ENCODE assay signal across 8 cellular contexts in the genomic region with DNA sequence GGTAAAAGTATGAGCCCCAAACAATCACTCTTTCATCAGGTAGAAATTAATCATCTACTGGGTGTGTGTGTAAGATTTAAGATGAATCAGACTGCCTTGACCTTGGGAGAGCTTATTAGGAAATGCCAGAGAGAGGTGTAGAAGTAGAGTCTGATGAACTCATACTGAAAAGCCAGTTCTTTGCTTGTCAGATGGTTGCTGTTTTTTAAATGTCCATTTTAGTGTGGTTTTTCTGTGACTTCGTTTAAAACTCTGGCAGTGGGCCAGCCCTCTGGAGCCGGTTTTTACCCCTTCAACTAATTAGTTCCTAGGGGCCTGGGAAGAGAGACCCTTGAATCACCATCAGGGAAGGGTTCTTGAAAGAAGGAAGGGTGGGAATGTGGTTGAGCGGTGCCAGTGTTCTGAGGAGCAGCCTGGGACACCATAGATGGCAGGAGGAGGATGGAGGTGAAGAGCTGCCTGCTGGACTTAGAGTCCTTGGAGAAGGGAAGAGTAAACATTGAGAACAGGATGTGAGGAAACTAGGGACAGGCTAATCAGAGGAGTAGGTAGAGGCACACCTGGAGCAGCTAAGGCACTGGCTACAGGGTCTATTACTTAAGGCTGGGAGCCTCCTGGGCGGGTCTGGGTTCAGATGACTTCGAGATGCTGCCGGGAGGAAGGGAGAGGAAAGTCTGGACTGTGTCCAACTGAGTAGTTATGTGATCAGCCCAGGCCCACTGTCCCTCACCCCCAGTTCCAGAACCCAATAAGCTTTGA.
A peak's percentile ranks its signal among the peaks of the same experiment; 100 is the strongest.
DNase-seq lines count a peak whose midpoint lies in the region; ATAC-seq, FAIRE-seq and TF ChIP-seq lines count a peak whose summit lies in the region.

No MANE protein-coding gene starts in this region.

- H3K79me2 ChIP-seq in HepG2 (ENCODE audit: insufficient read depth, low read length), result peaks cover 58% of the 10 kb centered on the region

- peak overlapping the region; percentile 97 for H3K4me2 ChIP-seq in HepG2 (ENCODE audit: low read depth, low read length)

- H3K4me1 ChIP-seq in ascending aorta, result peaks cover 33 to 67% of the 10 kb centered on the region in 2 donors
- H3K4me1 ChIP-seq in HepG2 (ENCODE audit: insufficient read depth, low read length), result peaks cover 69% of the 10 kb centered on the region
- H3K4me1 ChIP-seq in transverse colon, result peaks cover 50 to 81% (median 79%) of the 10 kb centered on the region in 4 donors

- FAIRE-seq in HepG2 (lab: Jason Lieb, UNC), result no peak

- CTCF ChIA-PET in HepG2 (lab: Yijun Ruan, JAX; ENCODE audit: low intra/inter-chr PET ratio, low total read pairs), result no interaction called here

- no TSS peak for BruUV-seq in HepG2 (replicated peaks; lab: Mats Ljungman, UMichigan)

- H3K36me3 ChIP-seq in ascending aorta, result no peaks in the 10 kb centered on the region
- H3K36me3 ChIP-seq in HepG2 (replicated peaks in 1 of 2; ENCODE audit: control insufficient read depth in 1 of 2, insufficient read depth in 2 of 2, low read length in 2 of 2), result peaks cover 0 to 4% of the 10 kb centered on the region in 2 experiments; a peak in 1 of 5 replicates
- no peaks in the 10 kb centered on the region for H3K36me3 ChIP-seq in transverse colon

- TF ChIP-seq CTCF in ascending aorta (IDR thresholded peaks at IDR 0.05) (no peak), HepG2 (CRISPR knock-in tag; IDR thresholded peaks at IDR 0.05) (no peak), transverse colon (IDR thresholded peaks at IDR 0.05) (no peak)

- no peak; a peak in 1 of 4 replicates for TF ChIP-seq POLR2A in HepG2 (IDR thresholded peaks at IDR 0.05; ENCODE audit: insufficient read depth in 1 of 2, low read depth in 2 of 2, low read length in 2 of 2)
- TF ChIP-seq POLR2A in transverse colon (IDR thresholded peaks at IDR 0.05), result peak; percentile 29

- WGBS in HepG2 (ENCODE audit: low lambda C conversion rate), result 29% methylated on average over 6 of the region's 6 CpGs
- WGBS in transverse colon (ENCODE audit: low coverage in 1 of 2), 2 donors, result 11 to 20% methylated on average over 3 to 6 of the region's 6 CpGs

- intact Hi-C loops in ascending aorta (cut with DNase I), result loop anchor here (2.0 to 10.0 kb wide), 5 partner anchors 21 to 191 kb away; no protein-coding TSS in a partner anchor
- intact Hi-C loops in HepG2 (cut with micrococcal nuclease; ENCODE audit: unreplicated experiment), result loop anchor here (1.0 kb wide), 1 partner anchor 22 kb away; no protein-coding TSS in a partner anchor
- intact Hi-C loops in transverse colon (cut with DNase I; ENCODE audit: low total_unique reads), result no loop called here

- in situ Hi-C loops in HepG2 (cut with HindIII; ENCODE audit: extremely low pct_ligation_motif_present, low pct_unique_long_range_greater_than_20kb), result no loop called here
- in situ Hi-C loops in transverse colon (cut with MboI; ENCODE audit: low pct_ligation_motif_present in 1 of 4, low pct_unique_long_range_greater_than_20kb in 1 of 4, low sequenced_read_pairs in 3 of 4), result no loop called here

- H2AFZ ChIP-seq in HepG2 (ENCODE audit: low read length), result no peak overlapping the region

- TF ChIP-seq EP300 in HepG2 (IDR thresholded peaks at IDR 0.05; ENCODE audit: low read depth in 2 of 2, low read length in 2 of 2), result no peak
- TF ChIP-seq EP300 in HepG2 (CRISPR knock-in tag; IDR thresholded peaks at IDR 0.05; ENCODE audit: borderline replicate concordance), result no peak
- no peak for TF ChIP-seq EP300 in transverse colon (IDR thresholded peaks at IDR 0.05; ENCODE audit: low read depth)

- H3K9me3 ChIP-seq in ascending aorta, result no peaks in the 10 kb centered on the region
- H3K9me3 ChIP-seq in HepG2 (ENCODE audit: low read length), result no peaks in the 10 kb centered on the region
- no peaks in the 10 kb centered on the region for H3K9me3 ChIP-seq in transverse colon

- no peaks in the 10 kb centered on the region for H3K27me3 ChIP-seq in ascending aorta
- no peaks in the 10 kb centered on the region; a peak in 1 of 5 replicates for H3K27me3 ChIP-seq in HepG2 (ENCODE audit: control insufficient read depth in 1 of 2, insufficient read depth in 2 of 2, low read length in 2 of 2)
- H3K27me3 ChIP-seq in transverse colon, result no peaks in the 10 kb centered on the region

- peak overlapping the region; percentile 93 for H3K9ac ChIP-seq in HepG2 (ENCODE audit: insufficient read depth, low read depth, low read length)

- peak; percentile 54 for DNase-seq in NCI-H510A treated with DMSO at 0.1 percent for 48 hours (lab: John Stamatoyannopoulos, UW)
- DNase-seq in NCI-H510A (lab: John Stamatoyannopoulos, UW), result no peak
- DNase-seq in NCI-H2029 (lab: John Stamatoyannopoulos, UW), result peak; percentile 49
- DNase-seq in ascending aorta (ENCODE audit: low spot score in 2 of 2), result peak in 1 of 2 donors; percentile 68
- DNase-seq in HepG2 (ENCODE audit: low spot score), result peak; percentile 64
- peak; percentile 43 for DNase-seq in transverse colon
- DNase-seq in NCI-H1048 (lab: John Stamatoyannopoulos, UW), result no peak

- no peak for ATAC-seq in HepG2
- ATAC-seq in GM21367 (IDR thresholded peaks at IDR 0.05; ENCODE audit: unreplicated experiment), result no peak

- TF ChIP-seq RAD21 in HepG2 (CRISPR knock-in tag; IDR thresholded peaks at IDR 0.05), result no peak

- peaks cover 37% of the 10 kb centered on the region; the same call in 1 of the 2 replicates for H4K20me1 ChIP-seq in HepG2 (ENCODE audit: insufficient read depth, low read length)

- H3K4me3 ChIP-seq in ascending aorta, result peak overlapping the region; percentile 78 to 86
- peak overlapping the region; percentile 86 to 92 (median 88) for H3K4me3 ChIP-seq in HepG2 (replicated peaks in 1 of 3; ENCODE audit: insufficient read depth in 1 of 3, low read depth in 2 of 3, low read length in 3 of 3)
- peak overlapping the region; percentile 75 to 98 (median 94) for H3K4me3 ChIP-seq in transverse colon

- POLR2A ChIA-PET in HepG2 (lab: Yijun Ruan, JAX), result interaction anchor here (0.8 to 1.4 kb wide), 8 partner anchors 10 to 102 kb away, joined by 3 to 11 read pairs (median 4); no protein-coding TSS in a partner anchor

- H3K27ac ChIP-seq in ascending aorta (peak overlapping the region; percentile 97 to 99), HepG2 (ENCODE audit: extremely low read length, insufficient read depth, low read length) (peak overlapping the region; percentile 67), transverse colon (peak overlapping the region; percentile 97 to 100 (median 98))

TF ChIP-seq in HepG2, 621 proteins besides CTCF, POLR2A, EP300 and RAD21 (continues in another document):
- TF ChIP-seq, protein P1, sequence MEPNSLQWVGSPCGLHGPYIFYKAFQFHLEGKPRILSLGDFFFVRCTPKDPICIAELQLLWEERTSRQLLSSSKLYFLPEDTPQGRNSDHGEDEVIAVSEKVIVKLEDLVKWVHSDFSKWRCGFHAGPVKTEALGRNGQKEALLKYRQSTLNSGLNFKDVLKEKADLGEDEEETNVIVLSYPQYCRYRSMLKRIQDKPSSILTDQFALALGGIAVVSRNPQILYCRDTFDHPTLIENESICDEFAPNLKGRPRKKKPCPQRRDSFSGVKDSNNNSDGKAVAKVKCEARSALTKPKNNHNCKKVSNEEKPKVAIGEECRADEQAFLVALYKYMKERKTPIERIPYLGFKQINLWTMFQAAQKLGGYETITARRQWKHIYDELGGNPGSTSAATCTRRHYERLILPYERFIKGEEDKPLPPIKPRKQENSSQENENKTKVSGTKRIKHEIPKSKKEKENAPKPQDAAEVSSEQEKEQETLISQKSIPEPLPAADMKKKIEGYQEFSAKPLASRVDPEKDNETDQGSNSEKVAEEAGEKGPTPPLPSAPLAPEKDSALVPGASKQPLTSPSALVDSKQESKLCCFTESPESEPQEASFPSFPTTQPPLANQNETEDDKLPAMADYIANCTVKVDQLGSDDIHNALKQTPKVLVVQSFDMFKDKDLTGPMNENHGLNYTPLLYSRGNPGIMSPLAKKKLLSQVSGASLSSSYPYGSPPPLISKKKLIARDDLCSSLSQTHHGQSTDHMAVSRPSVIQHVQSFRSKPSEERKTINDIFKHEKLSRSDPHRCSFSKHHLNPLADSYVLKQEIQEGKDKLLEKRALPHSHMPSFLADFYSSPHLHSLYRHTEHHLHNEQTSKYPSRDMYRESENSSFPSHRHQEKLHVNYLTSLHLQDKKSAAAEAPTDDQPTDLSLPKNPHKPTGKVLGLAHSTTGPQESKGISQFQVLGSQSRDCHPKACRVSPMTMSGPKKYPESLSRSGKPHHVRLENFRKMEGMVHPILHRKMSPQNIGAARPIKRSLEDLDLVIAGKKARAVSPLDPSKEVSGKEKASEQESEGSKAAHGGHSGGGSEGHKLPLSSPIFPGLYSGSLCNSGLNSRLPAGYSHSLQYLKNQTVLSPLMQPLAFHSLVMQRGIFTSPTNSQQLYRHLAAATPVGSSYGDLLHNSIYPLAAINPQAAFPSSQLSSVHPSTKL (CRISPR knock-in tag; IDR thresholded peaks at IDR 0.05), result peak; percentile 20; the same call in 1 of the 2 replicates
- TF ChIP-seq ATF3 (CRISPR knock-in tag; IDR thresholded peaks at IDR 0.05) (no peak), ETV5 (CRISPR knock-in tag; IDR thresholded peaks at IDR 0.05; ENCODE audit: borderline replicate concordance) (peak; percentile 45; the same call in 1 of the 2 replicates), SMARCE1 (IDR thresholded peaks at IDR 0.05; ENCODE audit: borderline replicate concordance) (no peak), NFIC (IDR thresholded peaks at IDR 0.05; ENCODE audit: low read length) (no peak), ZNF17 (CRISPR knock-in tag; IDR thresholded peaks at IDR 0.05) (no peak), RORA (CRISPR knock-in tag; IDR thresholded peaks at IDR 0.05) (no peak), POGZ (CRISPR knock-in tag; IDR thresholded peaks at IDR 0.05) (no peak), DMAP1 (CRISPR knock-in tag; IDR thresholded peaks at IDR 0.05) (no peak), HNRNPUL1 (IDR thresholded peaks at IDR 0.05; ENCODE audit: low read depth, low read length) (no peak), SAP130 (CRISPR knock-in tag; IDR thresholded peaks at IDR 0.05; ENCODE audit: low read depth) (0 out of 2 replicates have a peak, but pooled peaks have one; percentile 16), FOXA3 (CRISPR knock-in tag; IDR thresholded peaks at IDR 0.05) (peak; percentile 34)

Comparison
In these comparisons a context has a peak if more than half of its experiments do, and no peak if none do; other contexts are left out.
1. DNase-seq: peak in NCI-H510A treated with DMSO at 0.1 percent for 48 hours (single experiment), NCI-H2029 (single experiment), HepG2 (single experiment) and transverse colon (single experiment); none in NCI-H510A (single experiment) and NCI-H1048 (single experiment).
2. Peak in every context shown above with its lines, with median percentiles within 50 percentile points of each other: H3K27ac ChIP-seq and H3K4me3 ChIP-seq.